14 cellular contexts compared by ENCODE assay signal in the genomic region with DNA sequence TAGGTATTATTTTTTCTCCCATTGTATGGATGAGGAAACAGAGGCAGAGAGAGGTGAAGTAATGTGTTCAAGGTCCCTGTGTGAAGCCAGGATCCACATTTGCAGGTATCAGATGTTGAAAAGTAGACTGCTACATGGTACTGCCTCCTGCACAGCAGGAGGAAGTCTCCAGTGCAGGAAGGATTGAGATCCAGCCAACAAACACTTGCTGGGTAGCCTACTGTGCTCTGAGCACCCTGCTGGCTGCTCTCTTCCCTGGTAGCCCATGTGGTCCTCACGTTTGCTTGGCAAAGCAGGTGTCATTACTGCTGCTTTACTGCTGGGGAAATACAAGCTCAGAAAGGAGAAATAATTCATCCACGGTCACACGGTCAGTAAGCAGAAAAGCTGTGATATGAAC. TPM values are rescaled to one million over a fixed set of nuclear protein-coding genes. Genes with fewer than 3 reads are reported as not detected.
A peak's percentile ranks its signal among the peaks of the same experiment; 100 is the strongest.
DNase-seq lines count a peak whose midpoint lies in the region; ATAC-seq and TF ChIP-seq lines count a peak whose summit lies in the region.
"Had no signal": no experiment of that assay in that cellular context is flagged by ENCODE, and none has a peak within 500 bp of the region (broad histone marks: within the 10 kb centered on the region; RNA-seq: fewer than 3 reads in every experiment).

No MANE protein-coding gene starts in this region.

- no peak for ATAC-seq in WTC11
- ATAC-seq in GM19328 (IDR thresholded peaks at IDR 0.05; ENCODE audit: unreplicated experiment): no peak
- no peak for ATAC-seq in HG02678 (IDR thresholded peaks at IDR 0.05; ENCODE audit: unreplicated experiment)
- ATAC-seq: HepG2 had no signal

- no peak overlapping the region for H3K4me3 Mint-ChIP-seq in WTC11

- peaks cover 10% of the 10 kb centered on the region for H3K27me3 ChIP-seq in suprapubic skin
- H3K27me3 ChIP-seq: MG63 had no signal

- CTCF ChIA-PET in WTC11 (lab: Charles Lee): interaction anchor here (1.5 to 1.7 kb wide), 2 partner anchors 20 to 479 kb away, joined by 6 read pairs; no protein-coding TSS in a partner anchor

- no peak for TF ChIP-seq EP300 in suprapubic skin (IDR thresholded peaks at IDR 0.05)

- TF ChIP-seq CTCF in WTC11 (IDR thresholded peaks at IDR 0.05): no peak
- TF ChIP-seq CTCF in suprapubic skin (IDR thresholded peaks at IDR 0.05): no peak

- no peaks in the 10 kb centered on the region for H3K36me3 Mint-ChIP-seq in WTC11

- no peaks in the 10 kb centered on the region for H3K9me3 Mint-ChIP-seq in WTC11

- H3K36me3 ChIP-seq in suprapubic skin: no peaks in the 10 kb centered on the region
- H3K36me3 ChIP-seq: MG63 had no signal

- DNase-seq in NCI-H1417 (lab: John Stamatoyannopoulos, UW): peak in 2 of 3 experiments; percentile 55 to 84
- DNase-seq in NCI-H1417 treated with DMSO at 0.1 percent for 48 hours (lab: John Stamatoyannopoulos, UW): no peak
- peak; percentile 66 for DNase-seq in NCI-H146 treated with DMSO at 0.1 percent for 48 hours (lab: John Stamatoyannopoulos, UW; ENCODE audit: unreplicated experiment)
- DNase-seq in NCI-H345 (lab: John Stamatoyannopoulos, UW): peak; percentile 95
- DNase-seq in WTC11 (ENCODE audit: low spot score): no peak
- no peak for DNase-seq in suprapubic skin (ENCODE audit: low spot score in 2 of 2)
- DNase-seq: AML-193, MG63, PC-9 had no signal

- H3K4me3 ChIP-seq in suprapubic skin: no peak overlapping the region
- H3K4me3 ChIP-seq: MG63, PC-9 had no signal

- no peaks in the 10 kb centered on the region for H3K9me3 ChIP-seq in suprapubic skin
- H3K9me3 ChIP-seq: MG63 had no signal

- H3K4me1 ChIP-seq in suprapubic skin: no peaks in the 10 kb centered on the region

- no peak overlapping the region for H3K27ac Mint-ChIP-seq in WTC11

- 67% methylated on average over 3 of the region's 3 CpGs for WGBS in suprapubic skin

- H3K27me3 Mint-ChIP-seq in WTC11 (ENCODE audit: low read depth): no peaks in the 10 kb centered on the region; the same call in 1 of the 2 replicates

- H3K4me1 Mint-ChIP-seq in WTC11: peaks cover 47% of the 10 kb centered on the region

- POLR2A ChIA-PET in WTC11 (lab: Charles Lee): no interaction called here

- no peak overlapping the region for H3K27ac ChIP-seq in suprapubic skin
- H3K27ac ChIP-seq: KMS-11, PC-9 had no signal

- no peak for TF ChIP-seq POLR2A in suprapubic skin (IDR thresholded peaks at IDR 0.05)

TF ChIP-seq in WTC11, 78 proteins besides CTCF, POLR2A, EP300 and RAD21:
- TF ChIP-seq CBFB (CRISPR knock-in tag; IDR thresholded peaks at IDR 0.05; ENCODE audit: low read depth): no peak
- peak; percentile 71 for TF ChIP-seq ZNF423 (CRISPR knock-in tag; IDR thresholded peaks at IDR 0.05)

RNA-seq across cellular contexts. Expression of a gene that starts 21.3 kb away (rescaled TPM):
- total RNA-seq in WTC11 (2021) (3.7 to 5.5 TPM (median 4.3 TPM) in 3 replicates), suprapubic skin (under 1 TPM; 0.18 to 0.64 (median 0.37) TPM)
- total RNA-seq: HepG2, PC-9, SK-MEL-5 had no signal

Comparison
In these comparisons a context has a peak if more than half of its experiments do, and no peak if none do; other contexts are left out.
1. DNase-seq: peak in NCI-H1417 (2 of 3), NCI-H146 treated with DMSO at 0.1 percent for 48 hours (single experiment) and NCI-H345 (single experiment); none in NCI-H1417 treated with DMSO at 0.1 percent for 48 hours (single experiment), WTC11 (single experiment) and suprapubic skin (0 of 2).